19 cellular contexts compared by ENCODE assay signal in the genomic region with DNA sequence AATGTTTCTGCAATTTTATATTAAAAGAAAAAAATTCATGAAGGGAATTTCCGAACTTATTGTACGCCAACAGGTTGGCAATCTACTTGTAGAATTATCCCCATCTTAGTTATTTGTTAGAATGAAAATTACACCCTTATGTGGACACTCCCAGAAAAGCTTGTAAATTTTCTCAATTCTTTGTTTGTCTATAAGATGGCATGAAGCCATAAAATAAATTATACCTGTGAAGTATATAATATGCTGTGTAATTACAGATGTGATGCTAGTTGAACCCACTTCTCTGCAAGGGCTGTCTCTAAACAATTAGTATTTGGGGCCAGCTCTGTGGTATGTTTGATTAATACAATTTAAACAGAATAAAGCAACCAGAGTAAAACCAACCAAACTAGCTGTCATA.
"Had no signal": no experiment of that assay in that cellular context is flagged by ENCODE, and none has a peak within 500 bp of the region (broad histone marks: within the 10 kb centered on the region; RNA-seq: fewer than 3 reads in every experiment).

No MANE protein-coding gene starts in this region.

- H3K4me1 ChIP-seq: esophagus muscularis mucosa, left ventricle myocardium inferior, parathyroid adenoma, psoas muscle, right lobe of liver, tibial artery, upper lobe of left lung, vagina had no signal

- H3K27ac ChIP-seq: epithelial cell of prostate, esophagus muscularis mucosa, left ventricle myocardium inferior, parathyroid adenoma, psoas muscle, right lobe of liver, tibial artery, upper lobe of left lung, vagina had no signal

- H3K36me3 ChIP-seq: esophagus muscularis mucosa, left ventricle myocardium inferior, right lobe of liver, tibial artery, upper lobe of left lung, vagina had no signal

- H3K4me1 Mint-ChIP-seq: immature natural killer cell; naive thymus-derived CD4-positive, alpha-beta T cell; nephron progenitor cell; stimulated activated memory B cell treated with anti-CD40 and anti-IgM and Interleukin-4, amounts not matched to agents 10 μg/mL and 1 μg/mL and 100 μg/mL, for 72 hours had no signal

- H3K4me3 ChIP-seq: esophagus muscularis mucosa, left ventricle myocardium inferior, lung, psoas muscle, right lobe of liver, tibial artery, upper lobe of left lung, vagina had no signal

- H3K4me3 Mint-ChIP-seq: effector memory CD8-positive, alpha-beta T cell; immature natural killer cell; naive thymus-derived CD4-positive, alpha-beta T cell; nephron progenitor cell; stimulated activated memory B cell treated with anti-CD40 and anti-IgM and Interleukin-4, amounts not matched to agents 10 μg/mL and 1 μg/mL and 100 μg/mL, for 72 hours; stimulated activated naive CD8-positive, alpha-beta T cell treated with anti-CD3 and anti-CD28 coated beads, Interleukin-15, Interleukin-2, amounts not matched to agents 100 ng/mL and 50 ng/mL, for 24 hours had no signal

- H3K9me3 Mint-ChIP-seq: effector memory CD8-positive, alpha-beta T cell; immature natural killer cell; naive thymus-derived CD4-positive, alpha-beta T cell; stimulated activated naive CD8-positive, alpha-beta T cell treated with anti-CD3 and anti-CD28 coated beads, Interleukin-15, Interleukin-2, amounts not matched to agents 100 ng/mL and 50 ng/mL, for 24 hours had no signal

- H3K36me3 Mint-ChIP-seq: immature natural killer cell; naive thymus-derived CD4-positive, alpha-beta T cell; stimulated activated memory B cell treated with anti-CD40 and anti-IgM and Interleukin-4, amounts not matched to agents 10 μg/mL and 1 μg/mL and 100 μg/mL, for 72 hours had no signal

- DNase-seq: effector memory CD8-positive, alpha-beta T cell; immature natural killer cell; left ventricle myocardium inferior; mesenchymal stem cell; naive thymus-derived CD4-positive, alpha-beta T cell; nephron progenitor cell; psoas muscle; retina; right lobe of liver; stimulated activated CD4-positive, alpha-beta T cell treated with anti-CD3 and anti-CD28 coated beads, Interleukin-4, amount 100 ng/mL, for 1 hour; tibial artery; upper lobe of left lung had no signal

- H3K9me3 ChIP-seq: right lobe of liver, tibial artery, upper lobe of left lung, vagina had no signal

- H3K27ac Mint-ChIP-seq: effector memory CD8-positive, alpha-beta T cell; immature natural killer cell; naive thymus-derived CD4-positive, alpha-beta T cell; nephron progenitor cell; stimulated activated memory B cell treated with anti-CD40 and anti-IgM and Interleukin-4, amounts not matched to agents 10 μg/mL and 1 μg/mL and 100 μg/mL, for 72 hours; stimulated activated naive CD8-positive, alpha-beta T cell treated with anti-CD3 and anti-CD28 coated beads, Interleukin-15, Interleukin-2, amounts not matched to agents 100 ng/mL and 50 ng/mL, for 24 hours had no signal
